In the genomic region with DNA sequence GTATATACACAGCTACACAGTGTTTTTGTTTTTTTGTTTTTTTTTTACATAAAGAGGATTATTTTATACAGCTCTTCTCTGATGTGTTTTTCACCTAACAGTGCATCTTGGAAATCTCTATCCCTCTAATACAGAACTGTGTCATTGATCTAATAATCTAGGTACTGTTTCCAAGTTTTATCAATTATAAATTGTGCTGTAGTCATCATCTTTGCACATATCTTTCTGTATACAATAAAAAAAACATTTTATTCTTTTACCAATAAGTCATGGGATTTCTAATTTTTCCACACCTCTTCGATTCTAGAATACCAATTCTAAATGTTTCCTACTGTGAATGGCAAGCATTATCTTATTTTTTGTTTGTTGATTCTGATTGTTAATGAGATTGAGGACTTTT, we compare ENCODE assay signal across 2 cellular contexts.
TF ChIP-seq lines count a peak whose summit lies in the region.

No MANE protein-coding gene starts in this region.

TF ChIP-seq in A549, 52 proteins besides CTCF, POLR2A, EP300 and RAD21:
- peak; percentile 64 for TF ChIP-seq MAFK (IDR thresholded peaks at IDR 0.05; ENCODE audit: partially characterized antibody)
- TF ChIP-seq FOSB (CRISPR knock-in tag; IDR thresholded peaks at IDR 0.05): no peak
- TF ChIP-seq, protein P1, sequence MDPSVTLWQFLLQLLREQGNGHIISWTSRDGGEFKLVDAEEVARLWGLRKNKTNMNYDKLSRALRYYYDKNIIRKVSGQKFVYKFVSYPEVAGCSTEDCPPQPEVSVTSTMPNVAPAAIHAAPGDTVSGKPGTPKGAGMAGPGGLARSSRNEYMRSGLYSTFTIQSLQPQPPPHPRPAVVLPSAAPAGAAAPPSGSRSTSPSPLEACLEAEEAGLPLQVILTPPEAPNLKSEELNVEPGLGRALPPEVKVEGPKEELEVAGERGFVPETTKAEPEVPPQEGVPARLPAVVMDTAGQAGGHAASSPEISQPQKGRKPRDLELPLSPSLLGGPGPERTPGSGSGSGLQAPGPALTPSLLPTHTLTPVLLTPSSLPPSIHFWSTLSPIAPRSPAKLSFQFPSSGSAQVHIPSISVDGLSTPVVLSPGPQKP (IDR thresholded peaks at IDR 0.05; ENCODE audit: low read depth, low read length): no peak
- no peak for TF ChIP-seq HOXB13 (CRISPR knock-in tag; IDR thresholded peaks at IDR 0.05; ENCODE audit: low read depth)
- TF ChIP-seq RCOR1 (IDR thresholded peaks at IDR 0.05; ENCODE audit: low read depth, low read length): no peak
- no peak for TF ChIP-seq CBX8 (IDR thresholded peaks at IDR 0.05)
- no peak for TF ChIP-seq RFX5 (IDR thresholded peaks at IDR 0.05)
- TF ChIP-seq, protein P2, sequence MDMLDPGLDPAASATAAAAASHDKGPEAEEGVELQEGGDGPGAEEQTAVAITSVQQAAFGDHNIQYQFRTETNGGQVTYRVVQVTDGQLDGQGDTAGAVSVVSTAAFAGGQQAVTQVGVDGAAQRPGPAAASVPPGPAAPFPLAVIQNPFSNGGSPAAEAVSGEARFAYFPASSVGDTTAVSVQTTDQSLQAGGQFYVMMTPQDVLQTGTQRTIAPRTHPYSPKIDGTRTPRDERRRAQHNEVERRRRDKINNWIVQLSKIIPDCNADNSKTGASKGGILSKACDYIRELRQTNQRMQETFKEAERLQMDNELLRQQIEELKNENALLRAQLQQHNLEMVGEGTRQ (IDR thresholded peaks at IDR 0.05): no peak

TF ChIP-seq in IMR-90, 13 proteins besides CTCF, POLR2A, EP300 and RAD21:
- TF ChIP-seq, protein P2 (IDR thresholded peaks at IDR 0.05; ENCODE audit: low read depth, low read length): no peak
- TF ChIP-seq MAFK (IDR thresholded peaks at IDR 0.05; ENCODE audit: low read depth, low read length): peak; percentile 73
